ENCODE assay signal across 25 cellular contexts in genomic region chr7:29099896-29100847, GRCh38. TPM values are rescaled to one million over a fixed set of nuclear protein-coding genes. Genes with fewer than 3 reads are reported as not detected.
DNase-seq lines count a peak whose midpoint lies in the region; ATAC-seq and TF ChIP-seq lines count a peak whose summit lies in the region.
"Had no signal": no experiment of that assay in that cellular context is flagged by ENCODE, and none has a peak within 500 bp of the region (broad histone marks: within the 10 kb centered on the region; RNA-seq: fewer than 3 reads in every experiment).

No MANE protein-coding gene starts in this region.

- H3K36me3 Mint-ChIP-seq in nephron progenitor cell (ENCODE audit: low read depth) (peaks cover 18% of the 10 kb centered on the region), type B pancreatic cell (no peaks in the 10 kb centered on the region)
- no peaks in the 10 kb centered on the region for H3K36me3 Mint-ChIP-seq in activated T-helper 2 cell treated with anti-CD3 and anti-CD28 coated beads, Interferon-gamma antibody, Interleukin-2, Interleukin-4, amounts not matched to agents 10 μg/mL and 5 μg/mL and 100 μg/mL, durations not matched to agents 14 hours and 24 hours and 36 hours (ENCODE audit: low read depth)
- H3K36me3 Mint-ChIP-seq: IgD-negative memory B cell, memory B cell had no signal

- H3K27ac Mint-ChIP-seq in nephron progenitor cell (peak overlapping the region; percentile 59), type B pancreatic cell (peak overlapping the region; percentile 60)
- H3K27ac Mint-ChIP-seq in activated T-helper 2 cell treated with anti-CD3 and anti-CD28 coated beads, Interferon-gamma antibody, Interleukin-2, Interleukin-4, amounts not matched to agents 10 μg/mL and 5 μg/mL and 100 μg/mL, durations not matched to agents 14 hours and 24 hours and 36 hours, result no peak overlapping the region
- H3K27ac Mint-ChIP-seq: activated CD4-positive, alpha-beta T cell treated with anti-CD3 and anti-CD28 coated beads, Interleukin-2, amount 10 ng/mL, durations not matched to agents 24 days and 14 days; activated T-helper 17 cell treated with anti-CD3 and anti-CD28 coated beads, Interleukin-2, amount 50 U/mL, for 72 hours; HFFc6; memory B cell had no signal

- H3K79me2 ChIP-seq in mammary epithelial cell (ENCODE audit: insufficient read depth, low read length), result no peaks in the 10 kb centered on the region

- TF ChIP-seq POLR2A in breast epithelium (IDR thresholded peaks at IDR 0.05) (no peak), gastroesophageal sphincter (IDR thresholded peaks at IDR 0.05) (no peak)

- no peaks in the 10 kb centered on the region for H4K20me1 ChIP-seq in mammary epithelial cell (ENCODE audit: insufficient read depth, low read length)
- H4K20me1 ChIP-seq: BLaER1 had no signal

- 83% methylated on average over 5 of the region's 5 CpGs for WGBS in mammary epithelial cell (ENCODE audit: low coverage, missing lambda C conversion rate)
- WGBS in gastroesophageal sphincter (ENCODE audit: low coverage in 1 of 2), 2 donors, result 82 to 100% methylated on average over 1 to 3 of the region's 5 CpGs

- CTCF ChIA-PET in mammary epithelial cell (lab: Charles Lee; ENCODE audit: low non-redundant PET), result no interaction called here

- no peak overlapping the region for H3K9ac ChIP-seq in mammary epithelial cell (ENCODE audit: insufficient read depth, low read length)
- H3K9ac ChIP-seq: BLaER1 had no signal

- BruUV-seq in mammary epithelial cell (replicated peaks; lab: Mats Ljungman, UMichigan), result no TSS peak

- H2AFZ ChIP-seq in mammary epithelial cell (ENCODE audit: low read depth, low read length), result no peak overlapping the region

- in situ Hi-C loops in mammary epithelial cell (cut with MboI; ENCODE audit: low sequenced_read_pairs in 2 of 2) (no loop called here), ACHN (cut with HindIII; ENCODE audit: low pct_ligation_motif_present, low pct_unique_long_range_greater_than_20kb, low sequenced_read_pairs) (loop anchor here (25.0 kb wide), 1 partner anchor 163 kb away; no protein-coding TSS in a partner anchor)

- H3K4me3 Mint-ChIP-seq in nephron progenitor cell (no peak overlapping the region), type B pancreatic cell (no peak overlapping the region)
- H3K4me3 Mint-ChIP-seq in activated T-helper 2 cell treated with anti-CD3 and anti-CD28 coated beads, Interferon-gamma antibody, Interleukin-2, Interleukin-4, amounts not matched to agents 10 μg/mL and 5 μg/mL and 100 μg/mL, durations not matched to agents 14 hours and 24 hours and 36 hours (ENCODE audit: low read depth), result no peak overlapping the region
- H3K4me3 Mint-ChIP-seq: activated CD4-positive, alpha-beta T cell treated with anti-CD3 and anti-CD28 coated beads, Interleukin-2, amount 10 ng/mL, durations not matched to agents 24 days and 14 days; activated T-helper 17 cell treated with anti-CD3 and anti-CD28 coated beads, Interleukin-2, amount 50 U/mL, for 72 hours; HFFc6; IgD-negative memory B cell; memory B cell had no signal

- no peaks in the 10 kb centered on the region for H3K36me3 ChIP-seq in breast epithelium
- no peaks in the 10 kb centered on the region for H3K36me3 ChIP-seq in mammary epithelial cell (ENCODE audit: insufficient read depth, low read length)
- H3K36me3 ChIP-seq in gastroesophageal sphincter, result no peaks in the 10 kb centered on the region
- H3K36me3 ChIP-seq: BLaER1, brain microvascular endothelial cell, colonic mucosa, pancreas, SJCRH30 had no signal

- TF ChIP-seq CTCF in breast epithelium (IDR thresholded peaks at IDR 0.05) (no peak), mammary epithelial cell (conservative IDR thresholded peaks at IDR 0.05 in 1 of 2, IDR thresholded peaks at IDR 0.05 in 1 of 2; ENCODE audit: extremely low read depth in 1 of 2, insufficient read depth in 1 of 2, low read depth in 1 of 2, low read length in 2 of 2) (no peak), gastroesophageal sphincter (IDR thresholded peaks at IDR 0.05) (no peak), nephron progenitor cell (IDR thresholded peaks at IDR 0.05) (no peak), type B pancreatic cell (conservative IDR thresholded peaks at IDR 0.05) (no peak)

- H3K4me1 ChIP-seq in breast epithelium (no peaks in the 10 kb centered on the region), mammary epithelial cell (ENCODE audit: insufficient read depth, low read length) (peaks cover 3% of the 10 kb centered on the region), gastroesophageal sphincter (peaks cover 0 to 27% (median 4%) of the 10 kb centered on the region in 3 donors)
- H3K4me1 ChIP-seq: colonic mucosa had no signal

- DNase-seq in breast epithelium (ENCODE audit: low spot score in 2 of 2) (no peak), mammary epithelial cell (no peak), nephron progenitor cell (no peak), type B pancreatic cell (ENCODE audit: extremely low spot score, unreplicated experiment) (no peak), ACHN (no peak)
- DNase-seq in activated T-helper 2 cell treated with anti-CD3 and anti-CD28 coated beads, Interferon-gamma antibody, Interleukin-2, Interleukin-4, amounts not matched to agents 10 μg/mL and 5 μg/mL and 100 μg/mL, durations not matched to agents 14 hours and 24 hours and 36 hours (ENCODE audit: low spot score), result no peak
- no peak for DNase-seq in stimulated activated CD4-positive, alpha-beta T cell treated with anti-CD3 and anti-CD28 coated beads, Interleukin-2, amount 100 ng/mL, for 24 hours
- DNase-seq: activated CD4-positive, alpha-beta T cell treated with anti-CD3 and anti-CD28 coated beads, Interleukin-2, amount 10 ng/mL, durations not matched to agents 24 days and 14 days; brain microvascular endothelial cell; colonic mucosa; HFFc6; MM.1S; NCI-H1694; NCI-H2227 treated with DMSO at 0.1 percent for 48 hours; pancreas; SJCRH30; T-helper 1 cell had no signal

- H3K4me1 Mint-ChIP-seq in nephron progenitor cell (peaks cover 53% of the 10 kb centered on the region), type B pancreatic cell (ENCODE audit: unreplicated experiment) (peaks cover 39% of the 10 kb centered on the region)
- no peaks in the 10 kb centered on the region for H3K4me1 Mint-ChIP-seq in activated T-helper 2 cell treated with anti-CD3 and anti-CD28 coated beads, Interferon-gamma antibody, Interleukin-2, Interleukin-4, amounts not matched to agents 10 μg/mL and 5 μg/mL and 100 μg/mL, durations not matched to agents 14 hours and 24 hours and 36 hours (ENCODE audit: low read depth)
- H3K4me1 Mint-ChIP-seq: activated T-helper 17 cell treated with anti-CD3 and anti-CD28 coated beads, Interleukin-2, amount 50 U/mL, for 72 hours had no signal

- H3K27me3 Mint-ChIP-seq in nephron progenitor cell (ENCODE audit: low read depth, poor library complexity) (no peaks in the 10 kb centered on the region), type B pancreatic cell (no peaks in the 10 kb centered on the region)
- H3K27me3 Mint-ChIP-seq in activated T-helper 2 cell treated with anti-CD3 and anti-CD28 coated beads, Interferon-gamma antibody, Interleukin-2, Interleukin-4, amounts not matched to agents 10 μg/mL and 5 μg/mL and 100 μg/mL, durations not matched to agents 14 hours and 24 hours and 36 hours (ENCODE audit: low read depth), result peaks cover 2% of the 10 kb centered on the region
- H3K27me3 Mint-ChIP-seq: activated CD4-positive, alpha-beta T cell treated with anti-CD3 and anti-CD28 coated beads, Interleukin-2, amount 10 ng/mL, durations not matched to agents 24 days and 14 days; activated T-helper 17 cell treated with anti-CD3 and anti-CD28 coated beads, Interleukin-2, amount 50 U/mL, for 72 hours had no signal

- ATAC-seq in gastroesophageal sphincter, result peak; percentile 56
- ATAC-seq: activated T-helper 17 cell treated with anti-CD3 and anti-CD28 coated beads, Interleukin-2, amount 50 U/mL, for 72 hours; pancreas had no signal

- H3K27me3 ChIP-seq in breast epithelium (no peaks in the 10 kb centered on the region), mammary epithelial cell (ENCODE audit: insufficient read depth, low read length) (no peaks in the 10 kb centered on the region), gastroesophageal sphincter (no peaks in the 10 kb centered on the region)
- H3K27me3 ChIP-seq: BLaER1, brain microvascular endothelial cell, colonic mucosa, pancreas, SJCRH30 had no signal

- H3K4me2 ChIP-seq in mammary epithelial cell (ENCODE audit: insufficient read depth, low read depth, low read length), result no peak overlapping the region
- H3K4me2 ChIP-seq: BLaER1, smooth muscle cell had no signal

- intact Hi-C loops in breast epithelium (cut with DNase I; ENCODE audit: low total_unique reads), result loop anchor here (10.0 kb wide), 1 partner anchor 175 kb away; no protein-coding TSS in a partner anchor
- intact Hi-C loops in mammary epithelial cell (cut with micrococcal nuclease), result loop anchor here (10.0 kb wide), 1 partner anchor 505 kb away; no protein-coding TSS in a partner anchor
- intact Hi-C loops in activated T-helper 2 cell treated with anti-CD3 and anti-CD28 coated beads, Interferon-gamma antibody, Interleukin-2, Interleukin-4, amounts not matched to agents 10 μg/mL and 5 μg/mL and 100 μg/mL, durations not matched to agents 14 hours and 24 hours and 36 hours (cut with micrococcal nuclease), result no loop called here

- dilution Hi-C loops in mammary epithelial cell (cut with HindIII; ENCODE audit: low sequenced_read_pairs), result no loop called here

- H3K9me3 ChIP-seq in breast epithelium (no peaks in the 10 kb centered on the region), mammary epithelial cell (replicated peaks; ENCODE audit: insufficient read depth, low read length) (no peaks in the 10 kb centered on the region), gastroesophageal sphincter (no peaks in the 10 kb centered on the region)
- H3K9me3 ChIP-seq: BLaER1, colonic mucosa, pancreas, SJCRH30 had no signal

- H3K9me3 Mint-ChIP-seq in nephron progenitor cell (peaks cover 4% of the 10 kb centered on the region), type B pancreatic cell (no peaks in the 10 kb centered on the region)
- H3K9me3 Mint-ChIP-seq in activated T-helper 2 cell treated with anti-CD3 and anti-CD28 coated beads, Interferon-gamma antibody, Interleukin-2, Interleukin-4, amounts not matched to agents 10 μg/mL and 5 μg/mL and 100 μg/mL, durations not matched to agents 14 hours and 24 hours and 36 hours, result no peaks in the 10 kb centered on the region
- H3K9me3 Mint-ChIP-seq: activated CD4-positive, alpha-beta T cell treated with anti-CD3 and anti-CD28 coated beads, Interleukin-2, amount 10 ng/mL, durations not matched to agents 24 days and 14 days; activated T-helper 17 cell treated with anti-CD3 and anti-CD28 coated beads, Interleukin-2, amount 50 U/mL, for 72 hours; HFFc6; memory B cell had no signal

- peak overlapping the region; percentile 56 to 62 for H3K27ac ChIP-seq in breast epithelium
- no peak overlapping the region for H3K27ac ChIP-seq in mammary epithelial cell (ENCODE audit: insufficient read depth, low read depth, low read length)
- H3K27ac ChIP-seq in gastroesophageal sphincter, result peak overlapping the region in 3 of 4 donors; percentile 14 to 45 (median 35)
- H3K27ac ChIP-seq: BLaER1, brain microvascular endothelial cell, colonic mucosa, HL-60, pancreas, SJCRH30 had no signal

- H3K4me3 ChIP-seq in breast epithelium, result no peak overlapping the region
- H3K4me3 ChIP-seq in mammary epithelial cell (replicated peaks in 1 of 3; ENCODE audit: insufficient read depth in 1 of 3, low read depth in 2 of 3, low read length in 3 of 3), result no peak overlapping the region
- no peak overlapping the region for H3K4me3 ChIP-seq in gastroesophageal sphincter
- H3K4me3 ChIP-seq: BLaER1, colonic mucosa, pancreas, SJCRH30, smooth muscle cell had no signal

- no peak for TF ChIP-seq EP300 in gastroesophageal sphincter (IDR thresholded peaks at IDR 0.05)

RNA-seq across cellular contexts. Expression of gene CPVL, which starts 46.2 kb away (rescaled TPM):
- 10 to 100 TPM; 11.4 to 44.2 (median 13.4) TPM for total RNA-seq in breast epithelium
- total RNA-seq in mammary epithelial cell, result not detected
- polyA plus RNA-seq in mammary epithelial cell, result 0.57 TPM
- polyA minus RNA-seq in mammary epithelial cell, result not detected
- 10 to 100 TPM in 2 of 4 donors, 1 to 10 TPM in 2; 4.8 to 24.6 (median 15.1) TPM for total RNA-seq in gastroesophageal sphincter
- 30.2 and 44.2 TPM in 2 replicates for total RNA-seq in type B pancreatic cell (ENCODE audit: low replicate concordance)
- total RNA-seq in activated T-helper 2 cell treated with anti-CD3 and anti-CD28 coated beads, Interferon-gamma antibody, Interleukin-2, Interleukin-4, amounts not matched to agents 10 μg/mL and 5 μg/mL and 100 μg/mL, durations not matched to agents 14 hours and 24 hours and 36 hours, result 0.11 TPM in 1 of 2 replicates, not detected in the other
- total RNA-seq: activated CD4-positive, alpha-beta T cell treated with anti-CD3 and anti-CD28 coated beads, Interleukin-2, amount 10 ng/mL, durations not matched to agents 24 days and 14 days; HFFc6 had no signal
- polyA plus RNA-seq: fibroblast of lung had no signal
